ENCODE assay signal across 8 cellular contexts in genomic region chr20:50146214-50146613, GRCh38. TPM values are rescaled to one million over a fixed set of nuclear protein-coding genes. Genes with fewer than 3 reads are reported as not detected.
A peak's percentile ranks its signal among the peaks of the same experiment; 100 is the strongest.
DNase-seq lines count a peak whose midpoint lies in the region; ATAC-seq and TF ChIP-seq lines count a peak whose summit lies in the region.

No MANE protein-coding gene starts in this region.

- H3K79me2 ChIP-seq in Loucy (ENCODE audit: insufficient read depth, low read length) (peaks cover 85% of the 10 kb centered on the region), neural progenitor cell (ENCODE audit: low read depth) (peaks cover 40% of the 10 kb centered on the region)

- H3K4me2 ChIP-seq in Loucy (ENCODE audit: low read depth, low read length, poor library complexity, severe bottlenecking) (peak overlapping the region; percentile 93), neural progenitor cell (no peak overlapping the region)

- H4K20me1 ChIP-seq in Loucy (ENCODE audit: insufficient read depth, low read length, poor library complexity, severe bottlenecking) = peaks cover 16% of the 10 kb centered on the region
- peaks cover 41% of the 10 kb centered on the region for H4K20me1 ChIP-seq in neural progenitor cell (ENCODE audit: low read depth)

- H3K4me3 Mint-ChIP-seq in CD14-positive monocyte = peak overlapping the region; percentile 59 to 86
- H3K4me3 Mint-ChIP-seq in central memory CD8-positive, alpha-beta T cell = peak overlapping the region; percentile 75
- H3K4me3 Mint-ChIP-seq in neural progenitor cell = no peak overlapping the region

- peaks cover 20% of the 10 kb centered on the region; the same call in 1 of the 2 replicates for H3K36me3 ChIP-seq in Loucy (ENCODE audit: insufficient read depth, low read length)
- H3K36me3 ChIP-seq in neural progenitor cell = no peaks in the 10 kb centered on the region

- intact Hi-C loops in CD14-positive monocyte (cut with micrococcal nuclease) = no loop called here

- H3K27ac Mint-ChIP-seq in CD14-positive monocyte = peak overlapping the region; percentile 98 to 100 (median 99)
- peak overlapping the region; percentile 88 for H3K27ac Mint-ChIP-seq in central memory CD8-positive, alpha-beta T cell (ENCODE audit: low read depth)
- peak overlapping the region; percentile 5 for H3K27ac Mint-ChIP-seq in neural progenitor cell

- no peaks in the 10 kb centered on the region for H3K9me2 ChIP-seq in Loucy (replicated peaks; ENCODE audit: low read depth, low read length)

- H3K27me3 ChIP-seq in Loucy (ENCODE audit: insufficient read depth, low read length, poor library complexity, severe bottlenecking) (no peaks in the 10 kb centered on the region), neural progenitor cell (no peaks in the 10 kb centered on the region)

- H3K9me3 ChIP-seq in Loucy (ENCODE audit: insufficient read depth, low read depth, low read length) = no peaks in the 10 kb centered on the region
- H3K9me3 ChIP-seq in neural progenitor cell (ENCODE audit: low read depth) = no peaks in the 10 kb centered on the region

- no peak overlapping the region for H2AFZ ChIP-seq in Loucy (ENCODE audit: low read length)
- no peak overlapping the region for H2AFZ ChIP-seq in neural progenitor cell (replicated peaks)

- H3K27me3 Mint-ChIP-seq in CD14-positive monocyte (ENCODE audit: low read depth in 3 of 3) (peaks cover 0 to 6% (median 2%) of the 10 kb centered on the region in 3 donors), neural progenitor cell (ENCODE audit: insufficient read depth, low read depth) (peaks cover 7% of the 10 kb centered on the region)
- H3K27me3 Mint-ChIP-seq in central memory CD8-positive, alpha-beta T cell = no peaks in the 10 kb centered on the region

- in situ Hi-C loops in KBM-7 (cut with MboI; ENCODE audit: low pct_unique_long_range_greater_than_20kb, low sequenced_read_pairs) = no loop called here

- no peak for ATAC-seq in central memory CD8-positive, alpha-beta T cell (replicated peaks; ENCODE audit: extremely low read depth, poor library complexity, severe bottlenecking)
- ATAC-seq in HG02884 (IDR thresholded peaks at IDR 0.05; ENCODE audit: unreplicated experiment) (no peak), HG03159 (IDR thresholded peaks at IDR 0.05; ENCODE audit: unreplicated experiment) (no peak)

- H3K9ac ChIP-seq in Loucy (ENCODE audit: low read depth, low read length, poor library complexity, severe bottlenecking) (peak overlapping the region; percentile 99), neural progenitor cell (no peak overlapping the region)

- H3K9me3 Mint-ChIP-seq in CD14-positive monocyte = no peaks in the 10 kb centered on the region
- no peaks in the 10 kb centered on the region for H3K9me3 Mint-ChIP-seq in central memory CD8-positive, alpha-beta T cell
- H3K9me3 Mint-ChIP-seq in neural progenitor cell = no peaks in the 10 kb centered on the region

- H3K4me3 ChIP-seq in Loucy (ENCODE audit: low read length, poor library complexity, severe bottlenecking) (peak overlapping the region; percentile 88), neural progenitor cell (no peak overlapping the region)

- no peak overlapping the region for H3K27ac ChIP-seq in neural progenitor cell

- DNase-seq in CD14-positive monocyte (ENCODE audit: low spot score) (no peak), neural progenitor cell (ENCODE audit: low spot score) (no peak), globus pallidus (ENCODE audit: low spot score) (no peak), KBM-7 (no peak)
- no peak for DNase-seq in central memory CD8-positive, alpha-beta T cell (ENCODE audit: low spot score in 2 of 2)

- H3K4me1 ChIP-seq in Loucy (ENCODE audit: insufficient read depth, low read length, poor library complexity, severe bottlenecking) (peaks cover 52% of the 10 kb centered on the region), neural progenitor cell (peaks cover 11% of the 10 kb centered on the region)

- H3K36me3 Mint-ChIP-seq in CD14-positive monocyte = peaks cover 48 to 76% of the 10 kb centered on the region in 2 donors
- peaks cover 11% of the 10 kb centered on the region for H3K36me3 Mint-ChIP-seq in central memory CD8-positive, alpha-beta T cell (ENCODE audit: insufficient read depth)
- peaks cover 23% of the 10 kb centered on the region for H3K36me3 Mint-ChIP-seq in neural progenitor cell

- no peaks in the 10 kb centered on the region for H3F3A ChIP-seq in Loucy (ENCODE audit: low read depth)
- H3F3A ChIP-seq in neural progenitor cell (ENCODE audit: low read depth) = no peaks in the 10 kb centered on the region

- TF ChIP-seq CTCF in CD14-positive monocyte (IDR thresholded peaks at IDR 0.05) (no peak), Loucy (conservative IDR thresholded peaks at IDR 0.05; ENCODE audit: low read length) (no peak), neural progenitor cell (IDR thresholded peaks at IDR 0.05) (no peak)

- H3K4me1 Mint-ChIP-seq in CD14-positive monocyte = peaks cover 63% of the 10 kb centered on the region
- peaks cover 60% of the 10 kb centered on the region for H3K4me1 Mint-ChIP-seq in central memory CD8-positive, alpha-beta T cell
- H3K4me1 Mint-ChIP-seq in neural progenitor cell = peaks cover 26% of the 10 kb centered on the region

RNA-seq across cellular contexts. Expression of gene PEDS1, which starts 7.3 kb away (rescaled TPM):
- 10 to 100 TPM; 19.6 to 25.2 TPM for polyA plus RNA-seq in CD14-positive monocyte
- total RNA-seq in neural progenitor cell (ENCODE audit: low replicate concordance) = 9.5 and 21.6 TPM in 2 replicates

RNA-seq across cellular contexts. Expression of gene UBE2V1, which starts 33.3 kb away (rescaled TPM):
- polyA plus RNA-seq in CD14-positive monocyte = 10 to 100 TPM; 62.2 to 95.5 TPM
- total RNA-seq in neural progenitor cell (ENCODE audit: low replicate concordance) = 121 and 143 TPM in 2 replicates

RNA-seq across cellular contexts. Expression of gene CEBPB, which starts 44.4 kb away (rescaled TPM):
- polyA plus RNA-seq in CD14-positive monocyte = 10 to 100 TPM; 52.4 to 80.8 TPM
- 1.8 and 2.9 TPM in 2 replicates for total RNA-seq in neural progenitor cell (ENCODE audit: low replicate concordance)

Comparison
In these comparisons a context has a peak if more than half of its experiments do, and no peak if none do; other contexts are left out.
1. H3K27ac Mint-ChIP-seq: peak in every context shown above with its lines; median percentile 99 in CD14-positive monocyte; 88 in central memory CD8-positive, alpha-beta T cell; 5 in neural progenitor cell.